Comparison of ENCODE assay signal across 8 cellular contexts in the genomic region with DNA sequence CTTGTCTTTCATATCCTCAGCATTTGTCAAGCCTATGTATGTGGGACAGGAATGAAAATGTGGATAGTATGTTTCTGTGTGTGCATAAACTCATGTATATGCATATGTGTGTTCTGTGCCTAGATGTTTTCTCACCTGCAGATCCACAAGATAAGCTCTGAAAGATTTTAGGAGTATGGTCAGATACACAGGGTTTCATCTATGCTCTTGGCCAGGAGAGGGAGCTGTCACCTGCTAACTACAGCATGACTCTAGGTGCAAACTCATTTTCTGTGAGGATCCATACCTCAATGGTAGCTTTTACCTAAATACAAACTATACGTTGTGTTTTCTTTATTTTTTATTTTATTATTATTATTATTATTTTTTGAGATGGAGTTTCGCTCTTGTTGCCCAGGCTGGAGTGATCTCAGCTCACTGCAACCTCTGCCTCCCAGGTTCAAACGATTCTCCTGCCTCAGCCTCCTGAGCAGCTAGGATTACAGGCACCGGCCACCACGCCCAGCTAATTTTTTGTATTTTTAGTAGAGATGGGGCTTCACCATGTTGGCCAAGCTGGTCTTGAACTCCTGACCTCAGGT. TPM values are rescaled to one million over a fixed set of nuclear protein-coding genes. Genes with fewer than 3 reads are reported as not detected.
A peak's percentile ranks its signal among the peaks of the same experiment; 100 is the strongest.
DNase-seq lines count a peak whose midpoint lies in the region; ATAC-seq and TF ChIP-seq lines count a peak whose summit lies in the region.
"Not testable (repeated sequence)": the region's sequence is repeated elsewhere in the genome, so short reads cannot be mapped to it uniquely, and the experiment has no call there.

No MANE protein-coding gene starts in this region.

- BruUV-seq in PC-9 (replicated peaks; lab: Mats Ljungman, UMichigan), result not testable (repeated sequence)

- not testable (repeated sequence) for H3K4me1 ChIP-seq in PC-9 (replicated peaks; ENCODE audit: insufficient read depth); mucosa of descending colon (ENCODE audit: low read depth)

- not testable (repeated sequence) for H3K9me2 ChIP-seq in PC-9 (ENCODE audit: insufficient read depth)

- not testable (repeated sequence) for H3K9me3 ChIP-seq in PC-9 (ENCODE audit: insufficient read depth, low read depth); mucosa of descending colon

- H4K20me1 ChIP-seq in PC-9 (ENCODE audit: insufficient read depth), result not testable (repeated sequence)

- not testable (repeated sequence) for H2AFZ ChIP-seq in PC-9

- H3K27me3 ChIP-seq in PC-9 (ENCODE audit: insufficient read depth, low read depth), result not testable (repeated sequence)

- POLR2A ChIA-PET in PC-9 (lab: Charles Lee; ENCODE audit: unreplicated experiment), result interaction anchor here (0.6 kb wide), 1 partner anchor 38 kb away, joined by 3 read pairs; no protein-coding TSS in a partner anchor

- H3F3A ChIP-seq in PC-9 (ENCODE audit: insufficient read depth, low read depth), result not testable (repeated sequence)

- peak; percentile 95 for ATAC-seq in GM21515 (IDR thresholded peaks at IDR 0.05; ENCODE audit: unreplicated experiment)
- ATAC-seq in mucosa of descending colon, result peak; percentile 84

- CTCF ChIA-PET in PC-9 (lab: Charles Lee), result interaction anchor here (1.0 to 1.7 kb wide), 6 partner anchors 28 to 92 kb away, joined by 3 to 12 read pairs (median 5); no protein-coding TSS in a partner anchor

- H3K4me3 ChIP-seq in PC-9, mucosa of descending colon: not testable (repeated sequence)

- H3K79me2 ChIP-seq in PC-9 (ENCODE audit: low read depth), result not testable (repeated sequence)

- not testable (repeated sequence) for H3K27ac ChIP-seq in PC-9
- peak overlapping the region; percentile 80 for H3K27ac ChIP-seq in epithelial cell of prostate

- H3K36me3 ChIP-seq in PC-9 (ENCODE audit: low read depth); mucosa of descending colon (ENCODE audit: low read depth): not testable (repeated sequence)

- H3K4me2 ChIP-seq in PC-9, result not testable (repeated sequence)

- TF ChIP-seq CTCF in PC-9 (conservative IDR thresholded peaks at IDR 0.05), result peak; percentile 54
- peak; percentile 36 for TF ChIP-seq CTCF in mucosa of descending colon (IDR thresholded peaks at IDR 0.05)

- peak; percentile 46 for DNase-seq in DMS 273 (lab: John Stamatoyannopoulos, UW; ENCODE audit: unreplicated experiment)
- peak; percentile 63 for DNase-seq in HT-29 (ENCODE audit: low spot score)
- peak in 1 of 2 experiments; percentile 36 for DNase-seq in PC-9
- DNase-seq in activated T-cell treated with anti-CD3 and anti-CD28 coated beads for 4 hours, result peak; percentile 57
- DNase-seq in epithelial cell of prostate (ENCODE audit: low read depth, low spot score), result not testable (repeated sequence)
- peak in 1 of 3 donors; percentile 86 for DNase-seq in mucosa of descending colon
- DNase-seq in stimulated activated CD8-positive, alpha-beta memory T cell treated with anti-CD3 and anti-CD28 coated beads, Interleukin-4, amount 100 ng/mL, for 48 hours, result peak; percentile 65

- intact Hi-C loops in PC-9 (cut with micrococcal nuclease; ENCODE audit: unreplicated experiment) (loop anchor here (1.0 to 2.0 kb wide), 2 partner anchors 47 to 77 kb away; no protein-coding TSS in a partner anchor), mucosa of descending colon (cut with DNase I, micrococcal nuclease) (loop anchor here (5.0 kb wide), 1 partner anchor 75 kb away; no protein-coding TSS in a partner anchor)

RNA-seq across cellular contexts. Expression of gene ANXA1, which starts 44.1 kb away (rescaled TPM):
- total RNA-seq in HT-29 (2014; rRNA removed; shearing (Covaris generic)), result 171 and 192 TPM in 2 replicates
- total RNA-seq in PC-9 (2021) (653 and 753 TPM in 2 replicates), mucosa of descending colon (10 to 100 TPM; 12.8 to 69.3 (median 53.1) TPM)
